ENCODE assay signal across 15 cellular contexts in the genomic region with DNA sequence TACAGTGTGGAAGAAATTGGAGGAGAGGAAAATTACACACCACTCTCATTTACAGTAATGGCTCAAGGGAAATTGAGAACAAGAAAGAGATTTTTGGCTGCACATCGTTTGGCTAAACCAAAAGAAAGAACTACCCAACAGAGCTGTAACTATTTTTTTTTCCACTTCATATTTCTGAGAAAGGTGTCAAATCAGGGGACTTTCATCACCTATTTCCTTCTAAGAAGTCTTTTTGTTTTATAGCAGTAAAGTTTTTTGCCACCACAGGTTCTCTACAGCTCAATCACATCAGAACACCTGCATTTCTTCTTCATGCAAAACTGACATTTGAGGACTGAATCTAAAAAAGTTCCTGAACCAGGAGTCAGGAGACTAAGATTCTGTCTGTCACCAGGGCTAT. TPM values are rescaled to one million over a fixed set of nuclear protein-coding genes. Genes with fewer than 3 reads are reported as not detected.
"Had no signal": no experiment of that assay in that cellular context is flagged by ENCODE, and none has a peak within 500 bp of the region (broad histone marks: within the 10 kb centered on the region; RNA-seq: fewer than 3 reads in every experiment).

No MANE protein-coding gene starts in this region.

- H3K4me1 ChIP-seq: psoas muscle, right lobe of liver, suprapubic skin had no signal

- H3K4me3 ChIP-seq: hepatocyte, psoas muscle, right lobe of liver, spleen, suprapubic skin had no signal

- ATAC-seq: left ventricle myocardium superior; psoas muscle; right lobe of liver; stimulated activated naive B cell treated with anti-CD40 and anti-IgM and Interleukin-4, amounts not matched to agents 10 μg/mL and 1 μg/mL and 100 μg/mL, for 72 hours; WTC11 had no signal

- H3K9me3 ChIP-seq: psoas muscle, right lobe of liver, spleen, suprapubic skin had no signal

- H3K4me3 Mint-ChIP-seq: stimulated activated naive B cell treated with anti-CD40 and anti-IgM and Interleukin-4, amounts not matched to agents 10 μg/mL and 1 μg/mL and 100 μg/mL, for 72 hours; type B pancreatic cell; WTC11 had no signal

- DNase-seq: activated CD4-positive, alpha-beta T cell treated with anti-CD3 and anti-CD28 coated beads, Interleukin-2, amount 50 U/mL, for 48 hours; activated gamma-delta T cell treated with Interleukin-2 at 50 U/mL for 16 hours; left ventricle myocardium superior; mesenchymal stem cell; psoas muscle; right lobe of liver; spleen; stimulated activated CD4-positive, alpha-beta T cell treated with anti-CD3 and anti-CD28 coated beads, Interleukin-1b, Interleukin-23, amount 100 ng/mL, for 48 hours; stimulated activated naive B cell treated with anti-CD40 and anti-IgM and Interleukin-4, amounts not matched to agents 10 μg/mL and 1 μg/mL and 100 μg/mL, for 72 hours had no signal

- H3K36me3 Mint-ChIP-seq: stimulated activated naive B cell treated with anti-CD40 and anti-IgM and Interleukin-4, amounts not matched to agents 10 μg/mL and 1 μg/mL and 100 μg/mL, for 72 hours; type B pancreatic cell; WTC11 had no signal

- H3K4me1 Mint-ChIP-seq: stimulated activated naive B cell treated with anti-CD40 and anti-IgM and Interleukin-4, amounts not matched to agents 10 μg/mL and 1 μg/mL and 100 μg/mL, for 72 hours had no signal

- H3K27me3 ChIP-seq: hepatocyte, right lobe of liver, spleen, suprapubic skin had no signal

- H3K9me3 Mint-ChIP-seq: stimulated activated naive B cell treated with anti-CD40 and anti-IgM and Interleukin-4, amounts not matched to agents 10 μg/mL and 1 μg/mL and 100 μg/mL, for 72 hours; type B pancreatic cell; WTC11 had no signal

- H3K36me3 ChIP-seq: right lobe of liver, spleen, suprapubic skin had no signal

- H3K27ac Mint-ChIP-seq: stimulated activated naive B cell treated with anti-CD40 and anti-IgM and Interleukin-4, amounts not matched to agents 10 μg/mL and 1 μg/mL and 100 μg/mL, for 72 hours; type B pancreatic cell; WTC11 had no signal

- H3K27ac ChIP-seq: hepatocyte, psoas muscle, right lobe of liver, SK-N-MC, suprapubic skin had no signal

RNA-seq across cellular contexts. Expression of a gene that starts 57.5 kb away (rescaled TPM):
- total RNA-seq: chondrocyte, left ventricle myocardium superior, psoas muscle, suprapubic skin, WTC11 had no signal
- polyA plus RNA-seq: psoas muscle had no signal
